Comparison of ENCODE assay signal across 9 cellular contexts in the genomic region with DNA sequence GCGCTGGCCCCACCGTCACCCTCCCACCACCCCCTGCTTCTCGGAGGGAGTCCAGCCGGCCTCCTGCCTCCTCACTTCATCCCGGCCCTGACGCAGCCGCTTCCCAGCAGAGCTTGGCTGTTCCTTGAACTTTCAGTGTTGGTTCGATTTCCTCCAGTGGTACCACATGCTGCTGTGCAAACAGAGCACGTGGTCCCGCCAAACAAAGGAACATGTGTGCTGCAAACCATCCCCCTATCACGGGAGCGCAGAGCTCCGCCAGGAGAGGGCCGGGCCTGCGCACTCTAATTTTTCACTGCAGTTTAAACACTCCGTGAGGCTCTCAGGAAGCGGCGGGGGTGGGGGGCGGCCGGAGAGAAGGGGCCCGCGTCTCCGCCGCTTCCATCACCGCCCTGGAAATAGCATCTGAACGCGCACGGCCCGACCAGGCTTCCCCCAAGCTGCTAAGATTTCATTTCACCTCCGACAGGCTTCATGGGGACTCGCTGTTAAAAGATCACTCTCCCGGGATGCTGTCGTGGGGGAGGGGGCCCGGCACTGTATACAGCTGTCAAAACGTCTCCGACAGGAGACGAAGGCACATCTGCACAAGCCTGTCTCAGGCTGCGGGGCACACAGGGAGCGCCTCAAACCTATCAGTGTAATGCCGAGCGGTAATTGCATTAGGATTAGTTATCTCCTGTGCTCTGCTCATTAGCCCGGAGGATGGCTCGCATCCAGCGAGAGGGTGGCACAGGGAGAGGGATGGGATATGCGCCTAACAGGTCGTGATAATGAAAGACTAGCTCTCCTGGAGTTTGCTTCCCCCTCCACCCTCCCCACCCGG.
A peak's percentile ranks its signal among the peaks of the same experiment; 100 is the strongest.
DNase-seq lines count a peak whose midpoint lies in the region; ATAC-seq, FAIRE-seq and TF ChIP-seq lines count a peak whose summit lies in the region.
"Had no signal": no experiment of that assay in that cellular context is flagged by ENCODE, and none has a peak within 500 bp of the region (broad histone marks: within the 10 kb centered on the region; RNA-seq: fewer than 3 reads in every experiment).

No MANE protein-coding gene starts in this region.

- TF ChIP-seq CTCF in bronchial epithelial cell (IDR thresholded peaks at IDR 0.05; ENCODE audit: insufficient read depth, low read length, severe bottlenecking) (no peak), retinal pigment epithelial cell (conservative IDR thresholded peaks at IDR 0.05; ENCODE audit: low read depth, low read length) (peak; percentile 14)

- DNase-seq in COR-L47 (lab: John Stamatoyannopoulos, UW) (peak; percentile 95), NCI-H2029 treated with DMSO at 0.1 percent for 48 hours (lab: John Stamatoyannopoulos, UW) (peak; percentile 51), bronchial epithelial cell (ENCODE audit: low read depth) (peak; percentile 17), retinal pigment epithelial cell (ENCODE audit: low read depth) (peak; percentile 97), D341Med (ENCODE audit: low spot score) (no peak)
- DNase-seq in stimulated activated naive CD4-positive, alpha-beta T cell treated with Interleukin-2 at 50 U/mL for 16 hours (lab: John Stamatoyannopoulos, UW) = no peak
- DNase-seq: activated naive CD8-positive, alpha-beta T cell treated with anti-CD3 and anti-CD28 coated beads, Interleukin-2, amount 10 ng/mL, durations not matched to agents 7 days and 5 days had no signal

- peaks cover 11% of the 10 kb centered on the region for H3K4me1 ChIP-seq in iPS-18a (ENCODE audit: control insufficient read depth, low read depth, low read length)

- H3K4me3 ChIP-seq in bronchial epithelial cell (ENCODE audit: low read depth, low read length) (peak overlapping the region; percentile 26), iPS-18a (ENCODE audit: low read length) (peak overlapping the region; percentile 75), retinal pigment epithelial cell (ENCODE audit: low read length) (peak overlapping the region; percentile 51)

- peaks cover 4% of the 10 kb centered on the region for H3K9me3 ChIP-seq in iPS-18a (ENCODE audit: control insufficient read depth, low read depth, low read length)

- H3K9ac ChIP-seq in iPS-18a (ENCODE audit: low read length) = peak overlapping the region; percentile 83

- no peak for ATAC-seq in GM18502 (IDR thresholded peaks at IDR 0.05; ENCODE audit: poor library complexity, unreplicated experiment)

- no peaks in the 10 kb centered on the region for H3K36me3 ChIP-seq in bronchial epithelial cell (ENCODE audit: control insufficient read depth, insufficient read depth, low read length)
- no peaks in the 10 kb centered on the region for H3K36me3 ChIP-seq in iPS-18a (ENCODE audit: control insufficient read depth, low read depth, low read length)

- H3K27ac ChIP-seq in iPS-18a (ENCODE audit: low read length) = no peak overlapping the region

- H3K27me3 ChIP-seq in bronchial epithelial cell (ENCODE audit: control insufficient read depth, insufficient read depth, low read length) (peaks cover 6% of the 10 kb centered on the region), iPS-18a (ENCODE audit: control insufficient read depth, insufficient read depth, low read length) (peaks cover 26% of the 10 kb centered on the region)

- FAIRE-seq in bronchial epithelial cell (lab: Jason Lieb, UNC) = no peak

Comparison
In these comparisons a context has a peak if more than half of its experiments do, and no peak if none do; other contexts are left out.
1. DNase-seq: peak in COR-L47 (single experiment), NCI-H2029 treated with DMSO at 0.1 percent for 48 hours (single experiment), bronchial epithelial cell (single experiment) and retinal pigment epithelial cell (single experiment); none in D341Med (single experiment) and stimulated activated naive CD4-positive, alpha-beta T cell treated with Interleukin-2 at 50 U/mL for 16 hours (single experiment).
2. Peak in every context shown above with its lines, with median percentiles within 50 percentile points of each other: H3K4me3 ChIP-seq.